In the genomic region with DNA sequence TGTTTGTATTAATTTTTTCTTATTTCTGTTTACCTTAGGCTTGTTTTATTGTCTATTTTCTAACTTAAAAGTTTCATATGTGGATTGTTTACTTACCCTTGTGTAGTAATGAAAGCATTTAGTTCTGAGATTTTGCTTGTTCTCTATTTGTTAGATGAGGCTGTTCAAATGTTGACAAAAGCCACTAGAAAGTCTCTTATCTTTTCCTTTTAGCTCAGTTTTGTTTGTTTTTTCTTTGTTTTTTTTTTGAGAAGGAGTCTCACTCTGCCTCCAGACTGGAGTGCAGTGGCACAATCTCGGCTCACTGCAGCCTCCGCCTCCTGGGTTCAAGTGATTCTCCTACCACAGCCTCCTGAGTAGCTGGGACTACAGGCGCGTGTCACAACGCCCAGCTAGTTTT, we compare ENCODE assay signal across 1 cellular context.
A peak's percentile ranks its signal among the peaks of the same experiment; 100 is the strongest.
TF ChIP-seq lines count a peak whose summit lies in the region.

No MANE protein-coding gene starts in this region.

TF ChIP-seq in HepG2, 621 proteins besides CTCF, POLR2A, EP300 and RAD21 (continued from another document and continues in another):
- TF ChIP-seq, protein P1, sequence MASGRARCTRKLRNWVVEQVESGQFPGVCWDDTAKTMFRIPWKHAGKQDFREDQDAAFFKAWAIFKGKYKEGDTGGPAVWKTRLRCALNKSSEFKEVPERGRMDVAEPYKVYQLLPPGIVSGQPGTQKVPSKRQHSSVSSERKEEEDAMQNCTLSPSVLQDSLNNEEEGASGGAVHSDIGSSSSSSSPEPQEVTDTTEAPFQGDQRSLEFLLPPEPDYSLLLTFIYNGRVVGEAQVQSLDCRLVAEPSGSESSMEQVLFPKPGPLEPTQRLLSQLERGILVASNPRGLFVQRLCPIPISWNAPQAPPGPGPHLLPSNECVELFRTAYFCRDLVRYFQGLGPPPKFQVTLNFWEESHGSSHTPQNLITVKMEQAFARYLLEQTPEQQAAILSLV (CRISPR knock-in tag; IDR thresholded peaks at IDR 0.05; ENCODE audit: borderline replicate concordance), result no peak
- TF ChIP-seq, protein P2, sequence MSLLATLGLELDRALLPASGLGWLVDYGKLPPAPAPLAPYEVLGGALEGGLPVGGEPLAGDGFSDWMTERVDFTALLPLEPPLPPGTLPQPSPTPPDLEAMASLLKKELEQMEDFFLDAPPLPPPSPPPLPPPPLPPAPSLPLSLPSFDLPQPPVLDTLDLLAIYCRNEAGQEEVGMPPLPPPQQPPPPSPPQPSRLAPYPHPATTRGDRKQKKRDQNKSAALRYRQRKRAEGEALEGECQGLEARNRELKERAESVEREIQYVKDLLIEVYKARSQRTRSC (CRISPR knock-in tag; IDR thresholded peaks at IDR 0.05; ENCODE audit: low read depth), result no peak
- no peak for TF ChIP-seq PCBP2 (optimal IDR thresholded peaks at IDR 0.05; ENCODE audit: low read depth, low read length, poor library complexity, severe bottlenecking)
- TF ChIP-seq IRF2 (CRISPR knock-in tag; IDR thresholded peaks at IDR 0.05), result no peak
- TF ChIP-seq, protein P3, sequence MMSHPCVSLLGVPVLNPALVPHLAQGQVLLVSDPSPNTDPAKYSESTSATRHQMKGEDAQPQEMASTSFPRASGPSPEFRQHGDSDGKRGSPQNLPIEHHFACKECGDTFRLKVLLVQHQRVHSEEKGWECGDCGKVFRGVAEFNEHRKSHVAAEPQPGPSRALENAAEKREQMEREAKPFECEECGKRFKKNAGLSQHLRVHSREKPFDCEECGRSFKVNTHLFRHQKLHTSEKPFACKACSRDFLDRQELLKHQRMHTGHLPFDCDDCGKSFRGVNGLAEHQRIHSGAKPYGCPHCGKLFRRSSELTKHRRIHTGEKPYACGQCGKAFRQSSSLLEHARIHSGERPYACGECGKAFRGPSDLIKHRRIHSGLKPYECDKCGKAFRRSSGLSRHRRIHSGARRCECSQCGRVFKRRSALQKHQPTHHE (CRISPR knock-in tag; IDR thresholded peaks at IDR 0.05; ENCODE audit: borderline replicate concordance), result no peak
- TF ChIP-seq ELF3 (CRISPR knock-in tag; IDR thresholded peaks at IDR 0.05), result no peak
- TF ChIP-seq LCORL (IDR thresholded peaks at IDR 0.05), result no peak
- no peak for TF ChIP-seq LCORL (CRISPR knock-in tag; IDR thresholded peaks at IDR 0.05)
- TF ChIP-seq, protein P4, sequence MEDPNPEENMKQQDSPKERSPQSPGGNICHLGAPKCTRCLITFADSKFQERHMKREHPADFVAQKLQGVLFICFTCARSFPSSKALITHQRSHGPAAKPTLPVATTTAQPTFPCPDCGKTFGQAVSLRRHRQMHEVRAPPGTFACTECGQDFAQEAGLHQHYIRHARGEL (CRISPR knock-in tag; IDR thresholded peaks at IDR 0.05), result no peak
- no peak for TF ChIP-seq POLR2G (IDR thresholded peaks at IDR 0.05; ENCODE audit: low read depth, low read length)
- TF ChIP-seq ZNF207 (IDR thresholded peaks at IDR 0.05; ENCODE audit: borderline replicate concordance), result no peak
- TF ChIP-seq JUNB (CRISPR knock-in tag; IDR thresholded peaks at IDR 0.05; ENCODE audit: borderline replicate concordance), result no peak
- no peak for TF ChIP-seq NR2F1 (CRISPR knock-in tag; IDR thresholded peaks at IDR 0.05)
- TF ChIP-seq RARA (CRISPR knock-in tag; IDR thresholded peaks at IDR 0.05), result peak; percentile 55
- 0 out of 2 replicates have a peak, but pooled peaks have one; percentile 24 for TF ChIP-seq ISL2 (CRISPR knock-in tag; IDR thresholded peaks at IDR 0.05)
- TF ChIP-seq, protein P5, sequence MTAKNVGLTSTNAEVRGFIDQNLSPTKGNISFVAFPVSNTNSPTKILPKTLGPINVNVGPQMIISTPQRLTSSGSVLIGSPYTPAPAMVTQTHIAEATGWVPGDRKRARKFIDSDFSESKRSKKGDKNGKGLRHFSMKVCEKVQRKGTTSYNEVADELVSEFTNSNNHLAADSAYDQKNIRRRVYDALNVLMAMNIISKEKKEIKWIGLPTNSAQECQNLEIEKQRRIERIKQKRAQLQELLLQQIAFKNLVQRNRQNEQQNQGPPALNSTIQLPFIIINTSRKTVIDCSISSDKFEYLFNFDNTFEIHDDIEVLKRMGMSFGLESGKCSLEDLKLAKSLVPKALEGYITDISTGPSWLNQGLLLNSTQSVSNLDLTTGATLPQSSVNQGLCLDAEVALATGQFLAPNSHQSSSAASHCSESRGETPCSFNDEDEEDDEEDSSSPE (CRISPR knock-in tag; IDR thresholded peaks at IDR 0.05), result no peak
- TF ChIP-seq ZBTB1 (CRISPR knock-in tag; IDR thresholded peaks at IDR 0.05; ENCODE audit: borderline replicate concordance), result no peak
- TF ChIP-seq, protein P6, sequence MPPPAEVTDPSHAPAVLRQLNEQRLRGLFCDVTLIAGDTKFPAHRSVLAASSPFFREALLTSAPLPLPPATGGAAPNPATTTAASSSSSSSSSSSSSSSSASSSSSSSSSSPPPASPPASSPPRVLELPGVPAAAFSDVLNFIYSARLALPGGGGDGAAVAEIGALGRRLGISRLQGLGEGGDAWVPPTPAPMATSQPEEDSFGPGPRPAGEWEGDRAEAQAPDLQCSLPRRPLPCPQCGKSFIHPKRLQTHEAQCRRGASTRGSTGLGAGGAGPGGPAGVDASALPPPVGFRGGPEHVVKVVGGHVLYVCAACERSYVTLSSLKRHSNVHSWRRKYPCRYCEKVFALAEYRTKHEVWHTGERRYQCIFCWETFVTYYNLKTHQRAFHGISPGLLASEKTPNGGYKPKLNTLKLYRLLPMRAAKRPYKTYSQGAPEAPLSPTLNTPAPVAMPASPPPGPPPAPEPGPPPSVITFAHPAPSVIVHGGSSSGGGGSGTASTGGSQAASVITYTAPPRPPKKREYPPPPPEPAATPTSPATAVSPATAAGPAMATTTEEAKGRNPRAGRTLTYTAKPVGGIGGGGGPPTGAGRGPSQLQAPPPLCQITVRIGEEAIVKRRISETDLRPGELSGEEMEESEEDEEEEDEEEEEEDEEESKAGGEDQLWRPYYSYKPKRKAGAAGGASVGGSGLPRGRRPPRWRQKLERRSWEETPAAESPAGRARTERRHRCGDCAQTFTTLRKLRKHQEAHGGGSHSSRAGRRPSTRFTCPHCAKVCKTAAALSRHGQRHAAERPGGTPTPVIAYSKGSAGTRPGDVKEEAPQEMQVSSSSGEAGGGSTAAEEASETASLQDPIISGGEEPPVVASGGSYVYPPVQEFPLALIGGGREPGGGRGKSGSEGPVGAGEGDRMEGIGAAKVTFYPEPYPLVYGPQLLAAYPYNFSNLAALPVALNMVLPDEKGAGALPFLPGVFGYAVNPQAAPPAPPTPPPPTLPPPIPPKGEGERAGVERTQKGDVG (CRISPR knock-in tag; IDR thresholded peaks at IDR 0.05; ENCODE audit: borderline replicate concordance), result no peak
- TF ChIP-seq HMG20B (CRISPR knock-in tag; conservative IDR thresholded peaks at IDR 0.05), result peak; percentile 55; the same call in 1 of the 2 replicates
- TF ChIP-seq HHEX (CRISPR knock-in tag; IDR thresholded peaks at IDR 0.05), result peak; percentile 77
- peak; percentile 52; the same call in 1 of the 2 replicates for TF ChIP-seq NCOA2 (CRISPR knock-in tag; IDR thresholded peaks at IDR 0.05)
- TF ChIP-seq, protein P7, sequence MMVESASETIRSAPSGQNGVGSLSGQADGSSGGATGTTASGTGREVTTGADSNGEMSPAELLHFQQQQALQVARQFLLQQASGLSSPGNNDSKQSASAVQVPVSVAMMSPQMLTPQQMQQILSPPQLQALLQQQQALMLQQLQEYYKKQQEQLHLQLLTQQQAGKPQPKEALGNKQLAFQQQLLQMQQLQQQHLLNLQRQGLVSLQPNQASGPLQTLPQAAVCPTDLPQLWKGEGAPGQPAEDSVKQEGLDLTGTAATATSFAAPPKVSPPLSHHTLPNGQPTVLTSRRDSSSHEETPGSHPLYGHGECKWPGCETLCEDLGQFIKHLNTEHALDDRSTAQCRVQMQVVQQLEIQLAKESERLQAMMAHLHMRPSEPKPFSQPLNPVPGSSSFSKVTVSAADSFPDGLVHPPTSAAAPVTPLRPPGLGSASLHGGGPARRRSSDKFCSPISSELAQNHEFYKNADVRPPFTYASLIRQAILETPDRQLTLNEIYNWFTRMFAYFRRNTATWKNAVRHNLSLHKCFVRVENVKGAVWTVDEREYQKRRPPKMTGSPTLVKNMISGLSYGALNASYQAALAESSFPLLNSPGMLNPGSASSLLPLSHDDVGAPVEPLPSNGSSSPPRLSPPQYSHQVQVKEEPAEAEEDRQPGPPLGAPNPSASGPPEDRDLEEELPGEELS (CRISPR knock-in tag; IDR thresholded peaks at IDR 0.05), result 0 out of 2 replicates have a peak, but pooled peaks have one; percentile 19
- no peak for TF ChIP-seq HNF4A (CRISPR knock-in tag; IDR thresholded peaks at IDR 0.05)
- TF ChIP-seq SIX1 (CRISPR knock-in tag; IDR thresholded peaks at IDR 0.05; ENCODE audit: borderline replicate concordance), result no peak
- no peak for TF ChIP-seq ZBTB7B (CRISPR knock-in tag; IDR thresholded peaks at IDR 0.05)
- TF ChIP-seq, protein P8, sequence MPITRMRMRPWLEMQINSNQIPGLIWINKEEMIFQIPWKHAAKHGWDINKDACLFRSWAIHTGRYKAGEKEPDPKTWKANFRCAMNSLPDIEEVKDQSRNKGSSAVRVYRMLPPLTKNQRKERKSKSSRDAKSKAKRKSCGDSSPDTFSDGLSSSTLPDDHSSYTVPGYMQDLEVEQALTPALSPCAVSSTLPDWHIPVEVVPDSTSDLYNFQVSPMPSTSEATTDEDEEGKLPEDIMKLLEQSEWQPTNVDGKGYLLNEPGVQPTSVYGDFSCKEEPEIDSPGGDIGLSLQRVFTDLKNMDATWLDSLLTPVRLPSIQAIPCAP (CRISPR knock-in tag; IDR thresholded peaks at IDR 0.05; ENCODE audit: low read depth), result no peak
- TF ChIP-seq, protein P9, sequence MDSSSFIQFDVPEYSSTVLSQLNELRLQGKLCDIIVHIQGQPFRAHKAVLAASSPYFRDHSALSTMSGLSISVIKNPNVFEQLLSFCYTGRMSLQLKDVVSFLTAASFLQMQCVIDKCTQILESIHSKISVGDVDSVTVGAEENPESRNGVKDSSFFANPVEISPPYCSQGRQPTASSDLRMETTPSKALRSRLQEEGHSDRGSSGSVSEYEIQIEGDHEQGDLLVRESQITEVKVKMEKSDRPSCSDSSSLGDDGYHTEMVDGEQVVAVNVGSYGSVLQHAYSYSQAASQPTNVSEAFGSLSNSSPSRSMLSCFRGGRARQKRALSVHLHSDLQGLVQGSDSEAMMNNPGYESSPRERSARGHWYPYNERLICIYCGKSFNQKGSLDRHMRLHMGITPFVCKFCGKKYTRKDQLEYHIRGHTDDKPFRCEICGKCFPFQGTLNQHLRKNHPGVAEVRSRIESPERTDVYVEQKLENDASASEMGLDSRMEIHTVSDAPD (CRISPR knock-in tag; IDR thresholded peaks at IDR 0.05), result no peak
- no peak for TF ChIP-seq CHD2 (IDR thresholded peaks at IDR 0.05; ENCODE audit: low read depth, low read length)
- no peak for TF ChIP-seq ZNF547 (CRISPR knock-in tag; IDR thresholded peaks at IDR 0.05)
- TF ChIP-seq, protein P10, sequence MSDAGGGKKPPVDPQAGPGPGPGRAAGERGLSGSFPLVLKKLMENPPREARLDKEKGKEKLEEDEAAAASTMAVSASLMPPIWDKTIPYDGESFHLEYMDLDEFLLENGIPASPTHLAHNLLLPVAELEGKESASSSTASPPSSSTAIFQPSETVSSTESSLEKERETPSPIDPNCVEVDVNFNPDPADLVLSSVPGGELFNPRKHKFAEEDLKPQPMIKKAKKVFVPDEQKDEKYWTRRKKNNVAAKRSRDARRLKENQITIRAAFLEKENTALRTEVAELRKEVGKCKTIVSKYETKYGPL (CRISPR knock-in tag; IDR thresholded peaks at IDR 0.05), result no peak
- TF ChIP-seq, protein P11, sequence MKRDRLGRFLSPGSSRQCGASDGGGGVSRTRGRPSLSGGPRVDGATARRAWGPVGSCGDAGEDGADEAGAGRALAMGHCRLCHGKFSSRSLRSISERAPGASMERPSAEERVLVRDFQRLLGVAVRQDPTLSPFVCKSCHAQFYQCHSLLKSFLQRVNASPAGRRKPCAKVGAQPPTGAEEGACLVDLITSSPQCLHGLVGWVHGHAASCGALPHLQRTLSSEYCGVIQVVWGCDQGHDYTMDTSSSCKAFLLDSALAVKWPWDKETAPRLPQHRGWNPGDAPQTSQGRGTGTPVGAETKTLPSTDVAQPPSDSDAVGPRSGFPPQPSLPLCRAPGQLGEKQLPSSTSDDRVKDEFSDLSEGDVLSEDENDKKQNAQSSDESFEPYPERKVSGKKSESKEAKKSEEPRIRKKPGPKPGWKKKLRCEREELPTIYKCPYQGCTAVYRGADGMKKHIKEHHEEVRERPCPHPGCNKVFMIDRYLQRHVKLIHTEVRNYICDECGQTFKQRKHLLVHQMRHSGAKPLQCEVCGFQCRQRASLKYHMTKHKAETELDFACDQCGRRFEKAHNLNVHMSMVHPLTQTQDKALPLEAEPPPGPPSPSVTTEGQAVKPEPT (CRISPR knock-in tag; IDR thresholded peaks at IDR 0.05; ENCODE audit: low read depth), result no peak
- TF ChIP-seq ZNF180 (CRISPR knock-in tag; IDR thresholded peaks at IDR 0.05; ENCODE audit: borderline replicate concordance, low read depth), result no peak
- TF ChIP-seq FOXA3 (CRISPR knock-in tag; IDR thresholded peaks at IDR 0.05), result peak; percentile 85
- TF ChIP-seq, protein P12, sequence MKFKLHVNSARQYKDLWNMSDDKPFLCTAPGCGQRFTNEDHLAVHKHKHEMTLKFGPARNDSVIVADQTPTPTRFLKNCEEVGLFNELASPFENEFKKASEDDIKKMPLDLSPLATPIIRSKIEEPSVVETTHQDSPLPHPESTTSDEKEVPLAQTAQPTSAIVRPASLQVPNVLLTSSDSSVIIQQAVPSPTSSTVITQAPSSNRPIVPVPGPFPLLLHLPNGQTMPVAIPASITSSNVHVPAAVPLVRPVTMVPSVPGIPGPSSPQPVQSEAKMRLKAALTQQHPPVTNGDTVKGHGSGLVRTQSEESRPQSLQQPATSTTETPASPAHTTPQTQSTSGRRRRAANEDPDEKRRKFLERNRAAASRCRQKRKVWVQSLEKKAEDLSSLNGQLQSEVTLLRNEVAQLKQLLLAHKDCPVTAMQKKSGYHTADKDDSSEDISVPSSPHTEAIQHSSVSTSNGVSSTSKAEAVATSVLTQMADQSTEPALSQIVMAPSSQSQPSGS (CRISPR knock-in tag; IDR thresholded peaks at IDR 0.05), result no peak
- TF ChIP-seq, protein P13, sequence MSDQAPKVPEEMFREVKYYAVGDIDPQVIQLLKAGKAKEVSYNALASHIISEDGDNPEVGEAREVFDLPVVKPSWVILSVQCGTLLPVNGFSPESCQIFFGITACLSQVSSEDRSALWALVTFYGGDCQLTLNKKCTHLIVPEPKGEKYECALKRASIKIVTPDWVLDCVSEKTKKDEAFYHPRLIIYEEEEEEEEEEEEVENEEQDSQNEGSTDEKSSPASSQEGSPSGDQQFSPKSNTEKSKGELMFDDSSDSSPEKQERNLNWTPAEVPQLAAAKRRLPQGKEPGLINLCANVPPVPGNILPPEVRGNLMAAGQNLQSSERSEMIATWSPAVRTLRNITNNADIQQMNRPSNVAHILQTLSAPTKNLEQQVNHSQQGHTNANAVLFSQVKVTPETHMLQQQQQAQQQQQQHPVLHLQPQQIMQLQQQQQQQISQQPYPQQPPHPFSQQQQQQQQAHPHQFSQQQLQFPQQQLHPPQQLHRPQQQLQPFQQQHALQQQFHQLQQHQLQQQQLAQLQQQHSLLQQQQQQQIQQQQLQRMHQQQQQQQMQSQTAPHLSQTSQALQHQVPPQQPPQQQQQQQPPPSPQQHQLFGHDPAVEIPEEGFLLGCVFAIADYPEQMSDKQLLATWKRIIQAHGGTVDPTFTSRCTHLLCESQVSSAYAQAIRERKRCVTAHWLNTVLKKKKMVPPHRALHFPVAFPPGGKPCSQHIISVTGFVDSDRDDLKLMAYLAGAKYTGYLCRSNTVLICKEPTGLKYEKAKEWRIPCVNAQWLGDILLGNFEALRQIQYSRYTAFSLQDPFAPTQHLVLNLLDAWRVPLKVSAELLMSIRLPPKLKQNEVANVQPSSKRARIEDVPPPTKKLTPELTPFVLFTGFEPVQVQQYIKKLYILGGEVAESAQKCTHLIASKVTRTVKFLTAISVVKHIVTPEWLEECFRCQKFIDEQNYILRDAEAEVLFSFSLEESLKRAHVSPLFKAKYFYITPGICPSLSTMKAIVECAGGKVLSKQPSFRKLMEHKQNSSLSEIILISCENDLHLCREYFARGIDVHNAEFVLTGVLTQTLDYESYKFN (CRISPR knock-in tag; conservative IDR thresholded peaks at IDR 0.05), result no peak; the same call in 1 of the 2 replicates
- TF ChIP-seq SALL2 (CRISPR knock-in tag; IDR thresholded peaks at IDR 0.05), result no peak
- no peak for TF ChIP-seq ZNF766 (CRISPR knock-in tag; IDR thresholded peaks at IDR 0.05; ENCODE audit: borderline replicate concordance)
- TF ChIP-seq ZNF792 (CRISPR knock-in tag; IDR thresholded peaks at IDR 0.05), result no peak
